In the genomic region with DNA sequence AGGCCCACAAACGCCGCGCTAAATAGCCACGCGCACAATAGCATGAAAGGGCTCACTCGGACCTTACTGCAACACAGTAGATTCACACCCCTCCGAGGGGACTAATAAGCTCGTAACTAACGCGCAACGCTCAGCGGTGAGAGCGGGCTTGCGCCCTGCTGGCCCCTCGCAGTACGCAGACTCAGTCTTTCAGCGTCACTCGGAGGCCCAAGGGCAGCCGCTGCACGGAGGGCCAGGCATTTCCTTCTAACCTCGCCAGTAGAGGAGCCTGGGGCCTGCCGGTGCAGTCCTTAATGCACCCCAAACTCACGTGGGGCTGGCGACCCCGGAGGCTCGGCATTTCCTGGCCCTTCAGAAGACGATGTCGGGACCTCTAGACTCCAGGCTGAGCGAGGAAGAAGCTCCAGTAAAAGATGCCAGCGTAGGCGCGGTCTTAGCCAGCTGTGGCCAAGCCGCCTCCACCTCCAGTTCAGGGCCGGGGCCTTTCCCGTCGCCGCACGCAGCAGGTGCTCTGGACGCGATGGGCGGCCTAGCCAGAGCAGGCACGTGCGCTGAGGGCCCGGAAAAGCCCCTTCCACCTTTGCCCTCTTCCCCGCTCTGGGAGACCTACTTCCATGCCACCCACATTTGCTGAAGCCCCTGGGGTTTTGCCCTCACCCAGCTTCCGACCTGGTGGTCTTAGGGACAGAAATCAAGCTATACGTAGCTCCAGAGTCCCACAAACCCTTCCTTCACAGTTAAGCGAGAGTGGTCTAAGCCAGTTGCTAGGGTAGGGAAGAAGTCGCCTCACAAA, we compare ENCODE assay signal across 17 cellular contexts. TPM values are rescaled to one million over a fixed set of nuclear protein-coding genes. Genes with fewer than 3 reads are reported as not detected.
DNase-seq lines count a peak whose midpoint lies in the region; ATAC-seq, FAIRE-seq and TF ChIP-seq lines count a peak whose summit lies in the region.
"Had no signal": no experiment of that assay in that cellular context is flagged by ENCODE, and none has a peak within 500 bp of the region (broad histone marks: within the 10 kb centered on the region; RNA-seq: fewer than 3 reads in every experiment).

No MANE protein-coding gene starts in this region.

- TF ChIP-seq POLR2A in HepG2 (IDR thresholded peaks at IDR 0.05; ENCODE audit: insufficient read depth in 1 of 2, low read depth in 2 of 2, low read length in 2 of 2) (no peak), right lobe of liver (IDR thresholded peaks at IDR 0.05) (no peak)

- FAIRE-seq in HepG2 (lab: Jason Lieb, UNC), result no peak
- FAIRE-seq: islet of Langerhans had no signal

- H3K27ac ChIP-seq in HepG2 (ENCODE audit: extremely low read length, insufficient read depth, low read length) (peak overlapping the region; percentile 87), right lobe of liver (no peak overlapping the region), left ventricle myocardium inferior (replicated peaks) (no peak overlapping the region), osteoblast (ENCODE audit: low read depth, low read length) (no peak overlapping the region)

- no peaks in the 10 kb centered on the region for H3K9me3 ChIP-seq in HepG2 (ENCODE audit: low read length)
- H3K9me3 ChIP-seq in right lobe of liver, result no peaks in the 10 kb centered on the region
- H3K9me3 ChIP-seq in left ventricle myocardium inferior (replicated peaks), result no peaks in the 10 kb centered on the region
- H3K9me3 ChIP-seq in osteoblast (ENCODE audit: low read depth, low read length), result no peaks in the 10 kb centered on the region

- no peak for ATAC-seq in HepG2
- ATAC-seq in right lobe of liver, result no peak
- ATAC-seq in HG03460 (IDR thresholded peaks at IDR 0.05; ENCODE audit: unreplicated experiment), result no peak
- ATAC-seq: activated T-helper 17 cell treated with anti-CD3 and anti-CD28 coated beads, Interleukin-2, amount 50 U/mL, for 72 hours; naive thymus-derived CD4-positive, alpha-beta T cell had no signal

- BruUV-seq in HepG2 (replicated peaks; lab: Mats Ljungman, UMichigan), result no TSS peak

- H3K4me2 ChIP-seq in HepG2 (ENCODE audit: low read depth, low read length) (peak overlapping the region; percentile 81; the same call in 1 of the 2 replicates), osteoblast (ENCODE audit: insufficient read depth, low read length) (peak overlapping the region; percentile 92)

- intact Hi-C loops in HepG2 (cut with micrococcal nuclease; ENCODE audit: unreplicated experiment), result no loop called here
- intact Hi-C loops in right lobe of liver (cut with DNase I), result no loop called here
- intact Hi-C loops in left ventricle myocardium inferior (cut with micrococcal nuclease), result no loop called here

- DNase-seq in HepG2 (ENCODE audit: low spot score) (no peak), right lobe of liver (no peak), left ventricle myocardium inferior (no peak), osteoblast (ENCODE audit: insufficient read length, low spot score, missing footprints) (no peak), NCI-H748 treated with DMSO at 0.1 percent for 48 hours (lab: John Stamatoyannopoulos, UW) (no peak), NCI-H446 treated with DMSO at 0.1 percent for 48 hours (lab: John Stamatoyannopoulos, UW) (no peak), kidney glomerular epithelial cell (lab: John Stamatoyannopoulos, UW) (no peak)
- DNase-seq: activated CD4-positive, alpha-beta T cell treated with anti-CD3 and anti-CD28 coated beads for 4 hours; central memory CD4-positive, alpha-beta T cell; MM.1S; naive thymus-derived CD4-positive, alpha-beta T cell; NCI-H2171 had no signal

- H2AFZ ChIP-seq in HepG2 (ENCODE audit: low read length), result no peak overlapping the region
- H2AFZ ChIP-seq in osteoblast (ENCODE audit: low read length), result no peak overlapping the region

- H3K4me1 ChIP-seq in HepG2 (ENCODE audit: insufficient read depth, low read length) (peaks cover 77% of the 10 kb centered on the region), right lobe of liver (peaks cover 0 to 21% (median 0%) of the 10 kb centered on the region in 4 donors), left ventricle myocardium inferior (peaks cover 30% of the 10 kb centered on the region), osteoblast (ENCODE audit: insufficient read depth, low read length) (peaks cover 34% of the 10 kb centered on the region)

- TF ChIP-seq CTCF in HepG2 (CRISPR knock-in tag; IDR thresholded peaks at IDR 0.05) (no peak), right lobe of liver (IDR thresholded peaks at IDR 0.05) (no peak), left ventricle myocardium inferior (IDR thresholded peaks at IDR 0.05; ENCODE audit: borderline replicate concordance) (no peak), osteoblast (IDR thresholded peaks at IDR 0.05; ENCODE audit: extremely low read depth, low read depth, low read length) (no peak)

- POLR2A ChIA-PET in HepG2 (lab: Yijun Ruan, JAX), result interaction anchor here (2.2 kb wide), 1 partner anchor 8 kb away, joined by 6 read pairs; no protein-coding TSS in a partner anchor

- TF ChIP-seq RAD21 in HepG2 (CRISPR knock-in tag; IDR thresholded peaks at IDR 0.05), result no peak

- peak overlapping the region in 1 of 3 experiments; percentile 69; a peak in 1 of 6 replicates for H3K4me3 ChIP-seq in HepG2 (replicated peaks in 1 of 3; ENCODE audit: insufficient read depth in 1 of 3, low read depth in 2 of 3, low read length in 3 of 3)
- H3K4me3 ChIP-seq in right lobe of liver, result no peak overlapping the region
- H3K4me3 ChIP-seq in left ventricle myocardium inferior, result peak overlapping the region; percentile 57
- no peak overlapping the region for H3K4me3 ChIP-seq in osteoblast (ENCODE audit: insufficient read depth, low read length)

- CTCF ChIA-PET in HepG2 (lab: Yijun Ruan, JAX; ENCODE audit: low intra/inter-chr PET ratio, low total read pairs), result no interaction called here

- H4K20me1 ChIP-seq in HepG2 (ENCODE audit: insufficient read depth, low read length) (no peaks in the 10 kb centered on the region), osteoblast (ENCODE audit: insufficient read depth, low read length) (no peaks in the 10 kb centered on the region)

- no peak for TF ChIP-seq EP300 in HepG2 (IDR thresholded peaks at IDR 0.05; ENCODE audit: low read depth in 2 of 2, low read length in 2 of 2)
- no peak for TF ChIP-seq EP300 in HepG2 (CRISPR knock-in tag; IDR thresholded peaks at IDR 0.05; ENCODE audit: borderline replicate concordance)

- no peak overlapping the region for H3K9ac ChIP-seq in HepG2 (ENCODE audit: insufficient read depth, low read depth, low read length)

- in situ Hi-C loops in HepG2 (cut with HindIII; ENCODE audit: extremely low pct_ligation_motif_present, low pct_unique_long_range_greater_than_20kb), result no loop called here

- H3K79me2 ChIP-seq in HepG2 (ENCODE audit: insufficient read depth, low read length) (no peaks in the 10 kb centered on the region), osteoblast (ENCODE audit: insufficient read depth, low read length) (no peaks in the 10 kb centered on the region)

- H3K27me3 ChIP-seq in HepG2 (ENCODE audit: control insufficient read depth in 1 of 2, insufficient read depth in 2 of 2, low read length in 2 of 2) (peaks cover 0 to 24% of the 10 kb centered on the region in 2 experiments; a peak in 3 of 5 replicates), right lobe of liver (peaks cover 0 to 29% of the 10 kb centered on the region in 2 donors), left ventricle myocardium inferior (ENCODE audit: low read depth) (peaks cover 100% of the 10 kb centered on the region), osteoblast (ENCODE audit: insufficient read depth, low read length) (peaks cover 15% of the 10 kb centered on the region)

- whole genome bisulfite sequencing in HepG2 (ENCODE audit: low lambda C conversion rate), result 60% methylated on average over 10 of the region's 49 CpGs
- WGBS in right lobe of liver (ENCODE audit: insufficient coverage, low coverage, low lambda C conversion rate, missing lambda C conversion rate), result 9% methylated on average over 13 of the region's 49 CpGs

- no peaks in the 10 kb centered on the region for H3K36me3 ChIP-seq in HepG2 (replicated peaks in 1 of 2; ENCODE audit: control insufficient read depth in 1 of 2, insufficient read depth in 2 of 2, low read length in 2 of 2)
- H3K36me3 ChIP-seq in right lobe of liver, result no peaks in the 10 kb centered on the region
- no peaks in the 10 kb centered on the region for H3K36me3 ChIP-seq in left ventricle myocardium inferior
- H3K36me3 ChIP-seq in osteoblast (ENCODE audit: insufficient read depth, low read length), result no peaks in the 10 kb centered on the region

RNA-seq across cellular contexts. Expression of gene TIFAB, which starts 38.3 kb away (rescaled TPM):
- not detected in 2 replicates for total RNA-seq in HepG2 (2016; rRNA removed; fragmentation: Illumina TruSeq; extraction: Trizol)
- not detected in 2 replicates for total RNA-seq in HepG2 (2016; cell fraction: cytosol; rRNA removed; fragmentation: Illumina TruSeq; extraction: Trizol; ENCODE audit: low read depth)
- not detected in 2 replicates for total RNA-seq in HepG2 (2016; cell fraction: insoluble cytoplasmic fraction; rRNA removed; fragmentation: Illumina TruSeq; extraction: Trizol)
- total RNA-seq in HepG2 (2016; cell fraction: membrane; rRNA removed; fragmentation: Illumina TruSeq; extraction: Trizol), result not detected in 2 replicates
- not detected in 2 replicates for total RNA-seq in HepG2 (2016; cell fraction: nucleus; rRNA removed; fragmentation: Illumina TruSeq; extraction: Trizol)
- not detected in 2 replicates for polyA plus RNA-seq in HepG2 (2011; rRNA removed)
- not detected in 2 replicates for polyA plus RNA-seq in HepG2 (2011; cell fraction: cytosol; rRNA removed)
- polyA plus RNA-seq in HepG2 (2011; cell fraction: nucleus; rRNA removed), result not detected in 2 replicates
- polyA plus RNA-seq in HepG2 (2012), result not detected in 2 replicates
- polyA plus RNA-seq in HepG2 (2016; cell fraction: cytosol; fragmentation: Illumina TruSeq; extraction: Trizol; ENCODE audit: low read depth), result not detected in 2 replicates
- polyA plus RNA-seq in HepG2 (2016; cell fraction: insoluble cytoplasmic fraction; fragmentation: Illumina TruSeq; extraction: Trizol; ENCODE audit: low read depth), result not detected in 2 replicates
- polyA plus RNA-seq in HepG2 (2016; cell fraction: membrane; fragmentation: Illumina TruSeq; extraction: Trizol; ENCODE audit: low read depth), result not detected in 2 replicates
- not detected in 2 replicates for polyA plus RNA-seq in HepG2 (2016; cell fraction: nucleus; fragmentation: Illumina TruSeq; extraction: Trizol; ENCODE audit: insufficient read depth, low read depth)
- not detected in 2 replicates for polyA minus RNA-seq in HepG2 (2011; rRNA and poly(A)+ RNA removed; ENCODE audit: low replicate concordance)
- not detected in 2 replicates for polyA minus RNA-seq in HepG2 (2011; cell fraction: cytosol; rRNA and poly(A)+ RNA removed)
- polyA minus RNA-seq in HepG2 (2011; cell fraction: nucleus; rRNA and poly(A)+ RNA removed), result not detected in 2 replicates
- total RNA-seq in right lobe of liver, result under 1 TPM in 2 of 6 experiments, not detected in 4; 0.05 to 0.09 TPM
- total RNA-seq in left ventricle myocardium inferior, result not detected
- total RNA-seq in osteoblast, result not detected in 2 replicates
- total RNA-seq: activated T-helper 17 cell treated with anti-CD3 and anti-CD28 coated beads, Interleukin-2, amount 50 U/mL, for 72 hours; fibroblast of lung; OCI-LY7 had no signal
- polyA plus RNA-seq: fibroblast of lung; naive thymus-derived CD4-positive, alpha-beta T cell had no signal

RNA-seq across cellular contexts. Expression of gene DCANP1, which starts 43.3 kb away (rescaled TPM):
- total RNA-seq in HepG2 (2016; rRNA removed; fragmentation: Illumina TruSeq; extraction: Trizol), result not detected in 2 replicates
- total RNA-seq in HepG2 (2016; cell fraction: cytosol; rRNA removed; fragmentation: Illumina TruSeq; extraction: Trizol; ENCODE audit: low read depth), result not detected in 2 replicates
- total RNA-seq in HepG2 (2016; cell fraction: insoluble cytoplasmic fraction; rRNA removed; fragmentation: Illumina TruSeq; extraction: Trizol), result not detected in 2 replicates
- not detected in 2 replicates for total RNA-seq in HepG2 (2016; cell fraction: membrane; rRNA removed; fragmentation: Illumina TruSeq; extraction: Trizol)
- not detected in 2 replicates for total RNA-seq in HepG2 (2016; cell fraction: nucleus; rRNA removed; fragmentation: Illumina TruSeq; extraction: Trizol)
- not detected in 2 replicates for polyA plus RNA-seq in HepG2 (2011; rRNA removed)
- polyA plus RNA-seq in HepG2 (2011; cell fraction: cytosol; rRNA removed), result not detected in 2 replicates
- not detected in 2 replicates for polyA plus RNA-seq in HepG2 (2011; cell fraction: nucleus; rRNA removed)
- not detected in 2 replicates for polyA plus RNA-seq in HepG2 (2012)
- polyA plus RNA-seq in HepG2 (2016; cell fraction: cytosol; fragmentation: Illumina TruSeq; extraction: Trizol; ENCODE audit: low read depth), result not detected in 2 replicates
- not detected in 2 replicates for polyA plus RNA-seq in HepG2 (2016; cell fraction: insoluble cytoplasmic fraction; fragmentation: Illumina TruSeq; extraction: Trizol; ENCODE audit: low read depth)
- polyA plus RNA-seq in HepG2 (2016; cell fraction: membrane; fragmentation: Illumina TruSeq; extraction: Trizol; ENCODE audit: low read depth), result not detected in 2 replicates
- polyA plus RNA-seq in HepG2 (2016; cell fraction: nucleus; fragmentation: Illumina TruSeq; extraction: Trizol; ENCODE audit: insufficient read depth, low read depth), result not detected in 2 replicates
- polyA minus RNA-seq in HepG2 (2011; rRNA and poly(A)+ RNA removed; ENCODE audit: low replicate concordance), result not detected in 2 replicates
- not detected in 2 replicates for polyA minus RNA-seq in HepG2 (2011; cell fraction: cytosol; rRNA and poly(A)+ RNA removed)
- not detected in 2 replicates for polyA minus RNA-seq in HepG2 (2011; cell fraction: nucleus; rRNA and poly(A)+ RNA removed)
- not detected for total RNA-seq in right lobe of liver
- not detected for total RNA-seq in left ventricle myocardium inferior
- not detected in 2 replicates for total RNA-seq in osteoblast
- total RNA-seq: activated T-helper 17 cell treated with anti-CD3 and anti-CD28 coated beads, Interleukin-2, amount 50 U/mL, for 72 hours; fibroblast of lung; OCI-LY7 had no signal
- polyA plus RNA-seq: fibroblast of lung; naive thymus-derived CD4-positive, alpha-beta T cell had no signal

RNA-seq across cellular contexts. Expression of gene NEUROG1, which starts 45.3 kb away (rescaled TPM):
- not detected in 2 replicates for total RNA-seq in HepG2 (2016; rRNA removed; fragmentation: Illumina TruSeq; extraction: Trizol)
- total RNA-seq in HepG2 (2016; cell fraction: cytosol; rRNA removed; fragmentation: Illumina TruSeq; extraction: Trizol; ENCODE audit: low read depth), result not detected in 2 replicates
- total RNA-seq in HepG2 (2016; cell fraction: insoluble cytoplasmic fraction; rRNA removed; fragmentation: Illumina TruSeq; extraction: Trizol), result not detected in 2 replicates
- total RNA-seq in HepG2 (2016; cell fraction: membrane; rRNA removed; fragmentation: Illumina TruSeq; extraction: Trizol), result not detected in 2 replicates
- total RNA-seq in HepG2 (2016; cell fraction: nucleus; rRNA removed; fragmentation: Illumina TruSeq; extraction: Trizol), result not detected in 2 replicates
- polyA plus RNA-seq in HepG2 (2011; rRNA removed), result not detected in 2 replicates
- polyA plus RNA-seq in HepG2 (2011; cell fraction: cytosol; rRNA removed), result not detected in 2 replicates
- not detected in 2 replicates for polyA plus RNA-seq in HepG2 (2011; cell fraction: nucleus; rRNA removed)
- not detected in 2 replicates for polyA plus RNA-seq in HepG2 (2012)
- polyA plus RNA-seq in HepG2 (2016; cell fraction: cytosol; fragmentation: Illumina TruSeq; extraction: Trizol; ENCODE audit: low read depth), result not detected in 2 replicates
- not detected in 2 replicates for polyA plus RNA-seq in HepG2 (2016; cell fraction: insoluble cytoplasmic fraction; fragmentation: Illumina TruSeq; extraction: Trizol; ENCODE audit: low read depth)
- not detected in 2 replicates for polyA plus RNA-seq in HepG2 (2016; cell fraction: membrane; fragmentation: Illumina TruSeq; extraction: Trizol; ENCODE audit: low read depth)
- not detected in 2 replicates for polyA plus RNA-seq in HepG2 (2016; cell fraction: nucleus; fragmentation: Illumina TruSeq; extraction: Trizol; ENCODE audit: insufficient read depth, low read depth)
- polyA minus RNA-seq in HepG2 (2011; rRNA and poly(A)+ RNA removed; ENCODE audit: low replicate concordance), result not detected in 2 replicates
- polyA minus RNA-seq in HepG2 (2011; cell fraction: cytosol; rRNA and poly(A)+ RNA removed), result not detected in 2 replicates
- not detected in 2 replicates for polyA minus RNA-seq in HepG2 (2011; cell fraction: nucleus; rRNA and poly(A)+ RNA removed)
- not detected for total RNA-seq in right lobe of liver
- not detected for total RNA-seq in left ventricle myocardium inferior
- total RNA-seq in osteoblast, result not detected in 2 replicates
- total RNA-seq: activated T-helper 17 cell treated with anti-CD3 and anti-CD28 coated beads, Interleukin-2, amount 50 U/mL, for 72 hours; fibroblast of lung; naive thymus-derived CD4-positive, alpha-beta T cell; OCI-LY7 had no signal
- polyA plus RNA-seq: fibroblast of lung; naive thymus-derived CD4-positive, alpha-beta T cell had no signal
